ENCODE assay signal across 21 cellular contexts in the genomic region with DNA sequence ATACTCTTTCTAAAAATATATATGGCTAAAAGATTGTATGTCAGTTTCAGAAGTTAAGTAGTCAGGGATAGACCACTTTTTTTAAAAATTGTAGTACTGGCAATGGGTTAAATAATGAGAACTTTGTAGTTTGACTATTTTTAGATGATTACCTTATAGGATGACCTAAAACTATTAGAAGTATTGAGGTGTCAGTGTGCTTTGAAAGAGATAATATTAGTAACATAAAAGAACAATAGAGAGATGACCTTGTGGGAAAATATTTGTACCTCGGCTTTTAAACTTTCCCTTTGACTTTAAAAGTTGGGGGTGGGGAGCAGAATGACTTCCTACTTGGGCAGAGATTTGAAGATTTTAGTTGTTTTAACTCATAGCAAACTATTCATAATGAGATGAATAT. TPM values are rescaled to one million over a fixed set of nuclear protein-coding genes. Genes with fewer than 3 reads are reported as not detected.
DNase-seq lines count a peak whose midpoint lies in the region; ATAC-seq, FAIRE-seq and TF ChIP-seq lines count a peak whose summit lies in the region.
"Had no signal": no experiment of that assay in that cellular context is flagged by ENCODE, and none has a peak within 500 bp of the region (broad histone marks: within the 10 kb centered on the region; RNA-seq: fewer than 3 reads in every experiment).

No MANE protein-coding gene starts in this region.

- no peak for FAIRE-seq in GM12878 (lab: Jason Lieb, UNC)

- H2AFZ ChIP-seq in GM12878 (ENCODE audit: control insufficient read depth, low read depth, low read length), result no peak overlapping the region

- 100% methylated on average over 1 of the region's 1 CpG for WGBS in GM12878 (ENCODE audit: insufficient coverage, insufficient replicate concordance, low lambda C conversion rate, missing lambda C conversion rate)

- SMC1A ChIA-PET in GM12878 (lab: Charles Lee; ENCODE audit: uncharacterized antibody, unreplicated experiment), result interaction anchor here (0.8 to 1.6 kb wide), 3 partner anchors 153 to 253 kb away, joined by 3 to 6 read pairs (median 4); no protein-coding TSS in a partner anchor

- no peak for TF ChIP-seq RAD21 in GM12878 (IDR thresholded peaks at IDR 0.05; ENCODE audit: insufficient read depth, low read depth, low read length)

- H3K79me2 ChIP-seq in GM12878 (ENCODE audit: control insufficient read depth, insufficient read depth, low read length), result no peaks in the 10 kb centered on the region

- no peak for TF ChIP-seq EP300 in GM12878 (IDR thresholded peaks at IDR 0.05; ENCODE audit: borderline replicate concordance in 1 of 2, control insufficient read depth in 1 of 2, low read depth in 2 of 2, low read length in 2 of 2)

- H3K4me1 ChIP-seq in GM12878 (ENCODE audit: control insufficient read depth, insufficient read depth, low read length), result peaks cover 3% of the 10 kb centered on the region; the same call in 1 of the 2 replicates

- no peak overlapping the region for H3K9ac ChIP-seq in GM12878 (ENCODE audit: control insufficient read depth, insufficient read depth, low read length)

- TF ChIP-seq POLR2A in GM12878 (IDR thresholded peaks at IDR 0.05; ENCODE audit: low read depth, low read length), result no peak

- no peaks in the 10 kb centered on the region; a peak in 2 of 4 replicates for H3K36me3 ChIP-seq in GM12878 (ENCODE audit: control insufficient read depth in 2 of 2, insufficient read depth in 2 of 2, low read length in 1 of 2)

- no peaks in the 10 kb centered on the region for H3K27me3 ChIP-seq in GM12878 (replicated peaks in 1 of 2; ENCODE audit: control insufficient read depth in 2 of 2, insufficient read depth in 2 of 2, low read length in 1 of 2)

- no peak overlapping the region for H3K27ac ChIP-seq in GM12878 (ENCODE audit: control insufficient read depth, insufficient read depth)
- H3K27ac ChIP-seq in temporal lobe (ENCODE audit: low read depth, low read length), result peak overlapping the region; percentile 59

- H3K9me3 ChIP-seq in GM12878 (replicated peaks; ENCODE audit: control insufficient read depth, insufficient read depth, low read length), result no peaks in the 10 kb centered on the region

- RAD21 ChIA-PET in GM12878 (lab: Charles Lee; ENCODE audit: unreplicated experiment), result no interaction called here

- no peak overlapping the region for H3K4me3 ChIP-seq in GM12878

- ATAC-seq in GM18868 (IDR thresholded peaks at IDR 0.05; ENCODE audit: unreplicated experiment) (peak; percentile 61), HG02885 (IDR thresholded peaks at IDR 0.05; ENCODE audit: poor library complexity, unreplicated experiment) (peak; percentile 51), GM12878 (peak; percentile 67), GM18511 (IDR thresholded peaks at IDR 0.05; ENCODE audit: unreplicated experiment) (no peak)
- ATAC-seq: Panc1, T-cell had no signal

- TF ChIP-seq CTCF in GM12878 (IDR thresholded peaks at IDR 0.05 in 2 of 3, conservative IDR thresholded peaks at IDR 0.05 in 1 of 3; ENCODE audit: control insufficient read depth in 2 of 3, extremely low read depth in 1 of 3, insufficient read depth in 1 of 3, low read depth in 3 of 3, low read length in 3 of 3), result no peak

- POLR2A ChIA-PET in GM12878 (lab: Charles Lee), result no interaction called here

- intact Hi-C loops in GM12878 (cut with micrococcal nuclease; ENCODE audit: unreplicated experiment), result no loop called here

- CTCF ChIA-PET in GM12878 (lab: Yijun Ruan, JAX), result interaction anchor here (0.6 to 9.6 kb wide), 2 partner anchors 90 to 149 kb away, joined by 3 to 225 read pairs; no protein-coding TSS in a partner anchor

- in situ Hi-C loops in GM12878 (cut with MboI), result loop anchor here (5.0 kb wide), 1 partner anchor 243 kb away; no protein-coding TSS in a partner anchor

- DNase-seq in GM12878 (ENCODE audit: low read depth, low spot score) (no peak), SHP77 treated with DMSO at 0.1 percent for 48 hours (lab: John Stamatoyannopoulos, UW) (no peak), NCI-H1048 (lab: John Stamatoyannopoulos, UW) (no peak)
- DNase-seq: CD4-positive, CD25-positive, alpha-beta regulatory T cell; DND-41; GOT3; HCEC 1CT; KBM-7; MM.1S; NCI-H1105; NCI-H146; NCI-H2029; NCI-H2227 treated with DMSO at 0.1 percent for 48 hours; NCI-H510A treated with DMSO at 0.1 percent for 48 hours; NCI-H748 treated with DMSO at 0.1 percent for 48 hours; T-cell had no signal

- no peaks in the 10 kb centered on the region for H4K20me1 ChIP-seq in GM12878 (ENCODE audit: control insufficient read depth, insufficient read depth)

- H3K4me2 ChIP-seq in GM12878 (ENCODE audit: control insufficient read depth, insufficient read depth), result no peak overlapping the region

- no TSS peak for BruUV-seq in GM12878 (replicated peaks; lab: Mats Ljungman, UMichigan)

TF ChIP-seq in GM12878, 131 proteins besides CTCF, POLR2A, EP300 and RAD21 (continues in another document):
- TF ChIP-seq ASH2L (IDR thresholded peaks at IDR 0.05; ENCODE audit: borderline replicate concordance, low read depth), result no peak
- no peak for TF ChIP-seq NFXL1 (IDR thresholded peaks at IDR 0.05; ENCODE audit: borderline replicate concordance)
- TF ChIP-seq ZSCAN29 (IDR thresholded peaks at IDR 0.05), result no peak
- no peak for TF ChIP-seq EED (IDR thresholded peaks at IDR 0.05; ENCODE audit: low read depth)
- peak; percentile 56; the same call in 1 of the 2 replicates for TF ChIP-seq FOXM1 (IDR thresholded peaks at IDR 0.05; ENCODE audit: low read depth, low read length)
- TF ChIP-seq RUNX3 (IDR thresholded peaks at IDR 0.05; ENCODE audit: low read length), result peak; percentile 67; the same call in 1 of the 2 replicates
- no peak for TF ChIP-seq ZNF384 (IDR thresholded peaks at IDR 0.05; ENCODE audit: borderline replicate concordance, low read depth, low read length)
- TF ChIP-seq DPF2 (IDR thresholded peaks at IDR 0.05), result no peak
- TF ChIP-seq BHLHE40 (IDR thresholded peaks at IDR 0.05; ENCODE audit: borderline replicate concordance in 1 of 2, low read depth in 2 of 2, low read length in 1 of 2), result no peak
- no peak for TF ChIP-seq BRCA1 (IDR thresholded peaks at IDR 0.05; ENCODE audit: low read depth, low read length)
- TF ChIP-seq, protein P1, sequence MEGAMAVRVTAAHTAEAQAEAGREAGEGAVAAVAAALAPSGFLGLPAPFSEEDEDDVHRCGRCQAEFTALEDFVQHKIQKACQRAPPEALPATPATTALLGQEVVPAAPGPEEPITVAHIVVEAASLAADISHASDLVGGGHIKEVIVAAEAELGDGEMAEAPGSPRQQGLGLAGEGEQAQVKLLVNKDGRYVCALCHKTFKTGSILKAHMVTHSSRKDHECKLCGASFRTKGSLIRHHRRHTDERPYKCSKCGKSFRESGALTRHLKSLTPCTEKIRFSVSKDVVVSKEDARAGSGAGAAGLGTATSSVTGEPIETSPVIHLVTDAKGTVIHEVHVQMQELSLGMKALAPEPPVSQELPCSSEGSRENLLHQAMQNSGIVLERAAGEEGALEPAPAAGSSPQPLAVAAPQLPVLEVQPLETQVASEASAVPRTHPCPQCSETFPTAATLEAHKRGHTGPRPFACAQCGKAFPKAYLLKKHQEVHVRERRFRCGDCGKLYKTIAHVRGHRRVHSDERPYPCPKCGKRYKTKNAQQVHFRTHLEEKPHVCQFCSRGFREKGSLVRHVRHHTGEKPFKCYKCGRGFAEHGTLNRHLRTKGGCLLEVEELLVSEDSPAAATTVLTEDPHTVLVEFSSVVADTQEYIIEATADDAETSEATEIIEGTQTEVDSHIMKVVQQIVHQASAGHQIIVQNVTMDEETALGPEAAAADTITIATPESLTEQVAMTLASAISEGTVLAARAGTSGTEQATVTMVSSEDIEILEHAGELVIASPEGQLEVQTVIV (IDR thresholded peaks at IDR 0.05; ENCODE audit: borderline replicate concordance, partially characterized antibody), result no peak
- no peak for TF ChIP-seq HDAC6 (IDR thresholded peaks at IDR 0.05; ENCODE audit: unreplicated experiment)
- no peak for TF ChIP-seq SREBF2 (IDR thresholded peaks at IDR 0.05; ENCODE audit: low read length)
- no peak for TF ChIP-seq POU2F2 (IDR thresholded peaks at IDR 0.05; ENCODE audit: borderline replicate concordance, low read depth, low read length)
- no peak for TF ChIP-seq LARP7 (IDR thresholded peaks at IDR 0.05)
- TF ChIP-seq NFIC (IDR thresholded peaks at IDR 0.05; ENCODE audit: low read depth, low read length), result peak; percentile 91
- TF ChIP-seq ZNF217 (IDR thresholded peaks at IDR 0.05), result no peak
- peak; percentile 50; the same call in 1 of the 2 replicates for TF ChIP-seq CREB1 (IDR thresholded peaks at IDR 0.05; ENCODE audit: low read depth)
- TF ChIP-seq HDAC2 (IDR thresholded peaks at IDR 0.05), result no peak
- no peak for TF ChIP-seq MYC (IDR thresholded peaks at IDR 0.05; ENCODE audit: insufficient read depth, insufficient read length, insufficient replicate concordance, low read length, severe bottlenecking)
- peak; percentile 29 for TF ChIP-seq CREM (IDR thresholded peaks at IDR 0.05; ENCODE audit: low read depth)
- no peak for TF ChIP-seq TBL1XR1 (IDR thresholded peaks at IDR 0.05; ENCODE audit: low read depth, low read length)

RNA-seq across cellular contexts. Expression of a gene that starts 48.3 kb away (rescaled TPM):
- total RNA-seq in GM12878 (2013; cell fraction: nucleolus; rRNA removed), result 77.0 and 94.9 TPM in 2 replicates
- total RNA-seq in GM12878 (2014; rRNA removed) (72.5 and 88.7 TPM in 2 replicates), GM12878 (2014; rRNA removed; fragmentation: Illumina TruSeq; extraction: Trizol) (85.2 and 86.5 TPM in 2 replicates), GM12878 (2021) (57.3 and 58.5 TPM in 2 replicates), temporal lobe (289 TPM)
- 23.5 TPM for polyA plus RNA-seq in GM12878 (2011; ENCODE audit: low read depth)
- polyA plus RNA-seq in GM12878 (2011; rRNA removed) (140 and 174 TPM in 2 replicates), GM12878 (2014; fragmentation: Illumina TruSeq; extraction: Trizol) (98.4 and 167 TPM in 2 replicates), GM12878 (2014; fragmentation: Nextera tagmentation; extraction: Ambion mirVana) (10 to 100 TPM; 26.8 to 35.1 TPM), GM12878 (2014; rRNA removed) (45.1 and 56.6 TPM in 2 replicates), GM12878 (2016; fragmentation: Nextera tagmentation; extraction: Ambion mirVana) (10 to 100 TPM; 11.9 to 12.3 TPM)
- polyA plus RNA-seq in GM12878 (2011; cell fraction: cytosol; rRNA removed), result 64.7 and 76.5 TPM in 2 replicates
- 54.6 and 60.5 TPM in 2 replicates for polyA plus RNA-seq in GM12878 (2011; cell fraction: nucleus; rRNA removed)
- polyA plus RNA-seq in GM12878 (2012), result 24.1 and 36.5 TPM in 2 replicates
- polyA minus RNA-seq in GM12878 (2011; rRNA and poly(A)+ RNA removed), result 107 and 169 TPM in 2 replicates
- polyA minus RNA-seq in GM12878 (2011; cell fraction: cytosol; rRNA and poly(A)+ RNA removed), result 31.7 and 34.1 TPM in 2 replicates
- 85.0 and 121 TPM in 2 replicates for polyA minus RNA-seq in GM12878 (2011; cell fraction: nucleus; rRNA and poly(A)+ RNA removed)
